Comparison of ENCODE assay signal across 8 cellular contexts in genomic region chr15:65305144-65305758, GRCh38. TPM values are rescaled to one million over a fixed set of nuclear protein-coding genes. Genes with fewer than 3 reads are reported as not detected.
DNase-seq lines count a peak whose midpoint lies in the region; ATAC-seq and TF ChIP-seq lines count a peak whose summit lies in the region.

No MANE protein-coding gene starts in this region.

- H3K9me2 ChIP-seq in DOHH2 (replicated peaks; ENCODE audit: control insufficient read depth, low read length): no peaks in the 10 kb centered on the region

- peak; percentile 28 for ATAC-seq in HG03520 (IDR thresholded peaks at IDR 0.05; ENCODE audit: unreplicated experiment)

- H4K20me1 ChIP-seq in DOHH2 (ENCODE audit: control insufficient read depth, insufficient read depth, low read depth, low read length): no peaks in the 10 kb centered on the region

- H3K4me1 ChIP-seq in DOHH2 (ENCODE audit: control insufficient read depth, low read length) (peaks cover 29% of the 10 kb centered on the region), mucosa of rectum (ENCODE audit: control insufficient read depth in 2 of 2, insufficient read depth in 2 of 2, low read length in 2 of 2) (peaks cover 9 to 10% of the 10 kb centered on the region in 2 donors)

- H3K4me3 Mint-ChIP-seq in brain: peak overlapping the region; percentile 85 to 96 (median 92)

- peaks cover 22% of the 10 kb centered on the region for H3F3A ChIP-seq in DOHH2 (ENCODE audit: control insufficient read depth, insufficient read depth)

- no peak for DNase-seq in GM19240 (ENCODE audit: insufficient read length, low spot score)
- DNase-seq in effector CD4-positive, alpha-beta T cell: no peak
- DNase-seq in MV-4-11 (lab: John Stamatoyannopoulos, UW): no peak
- no peak for DNase-seq in dedifferentiated amniotic fluid mesenchymal stem cell (ENCODE audit: extremely low spot score)

- H3K4me2 ChIP-seq in DOHH2 (ENCODE audit: low read length): peak overlapping the region; percentile 79

- H3K9me3 ChIP-seq in DOHH2 (ENCODE audit: control insufficient read depth, insufficient read depth, low read length): peaks cover 7% of the 10 kb centered on the region; the same call in 1 of the 2 replicates
- no peaks in the 10 kb centered on the region for H3K9me3 ChIP-seq in mucosa of rectum (ENCODE audit: control insufficient read depth in 2 of 2, low read length in 2 of 2)

- H3K27me3 ChIP-seq in DOHH2 (ENCODE audit: control insufficient read depth, low read length) (no peaks in the 10 kb centered on the region), mucosa of rectum (ENCODE audit: control insufficient read depth in 2 of 2, insufficient read depth in 2 of 2, low read length in 2 of 2) (no peaks in the 10 kb centered on the region)

- no peaks in the 10 kb centered on the region for H3K27me3 Mint-ChIP-seq in brain

- H3K79me2 ChIP-seq in DOHH2 (ENCODE audit: control insufficient read depth, low read length): no peaks in the 10 kb centered on the region

- no peaks in the 10 kb centered on the region for H3K36me3 Mint-ChIP-seq in brain

- H3K36me3 ChIP-seq in DOHH2 (ENCODE audit: control insufficient read depth, low read length): no peaks in the 10 kb centered on the region
- H3K36me3 ChIP-seq in mucosa of rectum (ENCODE audit: control insufficient read depth in 2 of 2, insufficient read depth in 2 of 2, low read length in 2 of 2): no peaks in the 10 kb centered on the region

- H3K27ac Mint-ChIP-seq in brain: peak overlapping the region; percentile 99 to 100 (median 99)

- TF ChIP-seq CTCF in DOHH2 (IDR thresholded peaks at IDR 0.05; ENCODE audit: low read depth, low read length, poor library complexity, severe bottlenecking) (no peak), brain (conservative IDR thresholded peaks at IDR 0.05) (no peak)

- H3K27ac ChIP-seq in DOHH2 (ENCODE audit: low read depth, low read length) (peak overlapping the region; percentile 74), mucosa of rectum (ENCODE audit: low read depth in 2 of 2, low read length in 2 of 2) (peak overlapping the region; percentile 79 to 81)

- H3K4me3 ChIP-seq in DOHH2 (ENCODE audit: low read length): peak overlapping the region; percentile 54
- peak overlapping the region; percentile 56 to 90 for H3K4me3 ChIP-seq in mucosa of rectum (ENCODE audit: low read length in 2 of 2)

- peaks cover 48% of the 10 kb centered on the region for H3K4me1 Mint-ChIP-seq in brain

- no peaks in the 10 kb centered on the region for H3K9me3 Mint-ChIP-seq in brain

- peak overlapping the region; percentile 57 to 77 for H3K9ac ChIP-seq in mucosa of rectum (ENCODE audit: low read depth in 1 of 2, low read length in 2 of 2)

RNA-seq across cellular contexts. Expression of gene RNU5B-1, which starts 0.8 kb away (rescaled TPM):
- polyA plus RNA-seq in brain (ENCODE audit: insufficient read depth, low read depth, low replicate concordance): not detected

RNA-seq across cellular contexts. Expression of gene RNU5A-1, which starts 9.4 kb away (rescaled TPM):
- not detected for polyA plus RNA-seq in brain (ENCODE audit: insufficient read depth, low read depth, low replicate concordance)

RNA-seq across cellular contexts. Expression of gene PARP16, which starts 18.6 kb away (rescaled TPM):
- 8.4 TPM for polyA plus RNA-seq in brain (ENCODE audit: insufficient read depth, low read depth, low replicate concordance)
